26 cellular contexts compared by ENCODE assay signal in genomic region chrX:53984895-53985294, GRCh38. TPM values are rescaled to one million over a fixed set of nuclear protein-coding genes. Genes with fewer than 3 reads are reported as not detected.
DNase-seq lines count a peak whose midpoint lies in the region; ATAC-seq and TF ChIP-seq lines count a peak whose summit lies in the region.
"Had no signal": no experiment of that assay in that cellular context is flagged by ENCODE, and none has a peak within 500 bp of the region (broad histone marks: within the 10 kb centered on the region; RNA-seq: fewer than 3 reads in every experiment).

No MANE protein-coding gene starts in this region.

- no peaks in the 10 kb centered on the region for H3K4me1 Mint-ChIP-seq in activated T-helper 1 cell treated with anti-CD3 and anti-CD28 coated beads, Interleukin-12 subunit alpha, Interleukin-12 subunit beta, Interleukin-2, Interleukin-4 antibody, amounts not matched to agents 30 ng/mL and 10 ng/mL and 1 ng/mL, durations not matched to agents 14 hours and 24 hours and 36 hours (ENCODE audit: low read depth)
- H3K4me1 Mint-ChIP-seq in central memory CD8-positive, alpha-beta T cell = no peaks in the 10 kb centered on the region
- H3K4me1 Mint-ChIP-seq in memory B cell = no peaks in the 10 kb centered on the region
- no peaks in the 10 kb centered on the region for H3K4me1 Mint-ChIP-seq in HFFc6 (ENCODE audit: low read depth)
- H3K4me1 Mint-ChIP-seq: CD14-positive monocyte; CD4-positive, alpha-beta memory T cell; CD4-positive, CD25-positive, alpha-beta regulatory T cell; CD8-positive, alpha-beta memory T cell had no signal

- no peak overlapping the region for H3K4me2 ChIP-seq in neuronal stem cell (ENCODE audit: insufficient read depth, low read length, poor library complexity, severe bottlenecking)
- H3K4me2 ChIP-seq: BLaER1 had no signal

- no peak overlapping the region for H3K14ac ChIP-seq in neuronal stem cell (ENCODE audit: low read length)

- no peak for TF ChIP-seq CTCF in HFFc6 (IDR thresholded peaks at IDR 0.05)

- H3K9me3 ChIP-seq in neuronal stem cell (replicated peaks in 1 of 2; ENCODE audit: control insufficient read depth in 2 of 2, insufficient read depth in 1 of 2, low read depth in 1 of 2, low read length in 2 of 2) = no peaks in the 10 kb centered on the region
- H3K9me3 ChIP-seq in MG63 = no peaks in the 10 kb centered on the region
- H3K9me3 ChIP-seq: BE2C, BLaER1 had no signal

- H3K9me3 Mint-ChIP-seq in activated T-helper 1 cell treated with anti-CD3 and anti-CD28 coated beads, Interleukin-12 subunit alpha, Interleukin-12 subunit beta, Interleukin-2, Interleukin-4 antibody, amounts not matched to agents 30 ng/mL and 10 ng/mL and 1 ng/mL, durations not matched to agents 14 hours and 24 hours and 36 hours = no peaks in the 10 kb centered on the region
- no peaks in the 10 kb centered on the region for H3K9me3 Mint-ChIP-seq in central memory CD8-positive, alpha-beta T cell
- H3K9me3 Mint-ChIP-seq in memory B cell = no peaks in the 10 kb centered on the region
- H3K9me3 Mint-ChIP-seq in HFFc6 = no peaks in the 10 kb centered on the region
- H3K9me3 Mint-ChIP-seq: CD4-positive, alpha-beta memory T cell; CD4-positive, CD25-positive, alpha-beta regulatory T cell; CD8-positive, alpha-beta memory T cell had no signal

- H3K4me1 ChIP-seq in neuronal stem cell (ENCODE audit: control insufficient read depth in 2 of 2, insufficient read depth in 1 of 2, low read depth in 1 of 2, low read length in 2 of 2) = no peaks in the 10 kb centered on the region
- H3K4me1 ChIP-seq: BE2C, BLaER1 had no signal

- no peak overlapping the region for H4K8ac ChIP-seq in neuronal stem cell (ENCODE audit: low read depth, low read length)

- no peak overlapping the region for H3K27ac ChIP-seq in neuronal stem cell (replicated peaks; ENCODE audit: low read length)
- H3K27ac ChIP-seq: BLaER1 had no signal

- H2BK5ac ChIP-seq in neuronal stem cell (ENCODE audit: low read length) = no peak overlapping the region

- H2AK5ac ChIP-seq in neuronal stem cell (ENCODE audit: low read depth, low read length) = no peak overlapping the region

- H3K23ac ChIP-seq in neuronal stem cell (ENCODE audit: low read depth, low read length, poor library complexity) = peak overlapping the region; percentile 20

- H3K36me3 ChIP-seq in neuronal stem cell (replicated peaks in 1 of 2; ENCODE audit: control insufficient read depth in 2 of 2, insufficient read depth in 2 of 2, low read length in 2 of 2) (peaks cover 2 to 56% of the 10 kb centered on the region in 2 donors), MG63 (no peaks in the 10 kb centered on the region; the same call in none of the 2 replicates)
- H3K36me3 ChIP-seq: BE2C had no signal

- H3K27me3 Mint-ChIP-seq in activated T-helper 1 cell treated with anti-CD3 and anti-CD28 coated beads, Interleukin-12 subunit alpha, Interleukin-12 subunit beta, Interleukin-2, Interleukin-4 antibody, amounts not matched to agents 30 ng/mL and 10 ng/mL and 1 ng/mL, durations not matched to agents 14 hours and 24 hours and 36 hours (ENCODE audit: insufficient read depth) = no peaks in the 10 kb centered on the region
- no peaks in the 10 kb centered on the region for H3K27me3 Mint-ChIP-seq in central memory CD8-positive, alpha-beta T cell
- H3K27me3 Mint-ChIP-seq in memory B cell = no peaks in the 10 kb centered on the region
- H3K27me3 Mint-ChIP-seq in HFFc6 (ENCODE audit: insufficient read depth) = no peaks in the 10 kb centered on the region
- H3K27me3 Mint-ChIP-seq: CD4-positive, alpha-beta memory T cell; CD4-positive, CD25-positive, alpha-beta regulatory T cell had no signal

- WGBS in neuronal stem cell (ENCODE audit: extremely low coverage in 2 of 2, insufficient read length in 2 of 2, insufficient replicate concordance in 1 of 2), 2 donors = no CpG with 5 or more reads among the region's 12 CpGs

- no peak for ATAC-seq in central memory CD8-positive, alpha-beta T cell (replicated peaks; ENCODE audit: extremely low read depth, poor library complexity, severe bottlenecking)
- no peak for ATAC-seq in memory B cell (ENCODE audit: low read depth)
- ATAC-seq in activated CD4-positive, CD25-positive, alpha-beta regulatory T cell treated with anti-CD3 and anti-CD28 coated beads, Interleukin-2, amount 50 U/mL, for 24 hours = no peak
- ATAC-seq: GM12878 had no signal

- no peak overlapping the region for H2BK120ac ChIP-seq in neuronal stem cell (ENCODE audit: low read depth, low read length)

- no peak overlapping the region for H3K4me3 Mint-ChIP-seq in activated T-helper 1 cell treated with anti-CD3 and anti-CD28 coated beads, Interleukin-12 subunit alpha, Interleukin-12 subunit beta, Interleukin-2, Interleukin-4 antibody, amounts not matched to agents 30 ng/mL and 10 ng/mL and 1 ng/mL, durations not matched to agents 14 hours and 24 hours and 36 hours
- no peak overlapping the region for H3K4me3 Mint-ChIP-seq in central memory CD8-positive, alpha-beta T cell
- H3K4me3 Mint-ChIP-seq in memory B cell (no peak overlapping the region), HFFc6 (no peak overlapping the region)
- H3K4me3 Mint-ChIP-seq: CD14-positive monocyte; CD4-positive, alpha-beta memory T cell; CD4-positive, CD25-positive, alpha-beta regulatory T cell; CD8-positive, alpha-beta memory T cell had no signal

- H3K27ac Mint-ChIP-seq in activated T-helper 1 cell treated with anti-CD3 and anti-CD28 coated beads, Interleukin-12 subunit alpha, Interleukin-12 subunit beta, Interleukin-2, Interleukin-4 antibody, amounts not matched to agents 30 ng/mL and 10 ng/mL and 1 ng/mL, durations not matched to agents 14 hours and 24 hours and 36 hours = peak overlapping the region; percentile 24
- peak overlapping the region; percentile 76 for H3K27ac Mint-ChIP-seq in central memory CD8-positive, alpha-beta T cell (ENCODE audit: low read depth)
- peak overlapping the region; percentile 74 for H3K27ac Mint-ChIP-seq in memory B cell
- no peak overlapping the region for H3K27ac Mint-ChIP-seq in HFFc6
- H3K27ac Mint-ChIP-seq: CD14-positive monocyte; CD4-positive, CD25-positive, alpha-beta regulatory T cell had no signal

- DNase-seq in activated T-helper 1 cell treated with anti-CD3 and anti-CD28 coated beads, Interleukin-12 subunit alpha, Interleukin-12 subunit beta, Interleukin-2, Interleukin-4 antibody, amounts not matched to agents 30 ng/mL and 10 ng/mL and 1 ng/mL, durations not matched to agents 14 hours and 24 hours and 36 hours (ENCODE audit: low spot score) = no peak
- no peak for DNase-seq in central memory CD8-positive, alpha-beta T cell (ENCODE audit: low spot score in 2 of 2)
- DNase-seq in memory B cell (ENCODE audit: low spot score in 2 of 2) (no peak), neuronal stem cell (ENCODE audit: low spot score) (no peak), HuH-7.5 (ENCODE audit: low spot score) (no peak), MG63 (no peak), HFFc6 (no peak)
- DNase-seq: 8988T; ACHN; BE2C; C1 segment of cervical spinal cord; CD4-positive, alpha-beta memory T cell; CD4-positive, CD25-positive, alpha-beta regulatory T cell; CD8-positive, alpha-beta memory T cell; COR-L47; DMS 273 treated with DMSO at 0.1 percent for 48 hours; DMS153; DMS53; DMS79; DND-41; EL; GDM1 had no signal

- no peak overlapping the region for H3K9ac ChIP-seq in neuronal stem cell (ENCODE audit: low read depth, low read length, poor library complexity)
- H3K9ac ChIP-seq: BLaER1 had no signal

- no peak overlapping the region for H3K4me3 ChIP-seq in neuronal stem cell (ENCODE audit: low read length in 2 of 2)
- H3K4me3 ChIP-seq in MG63 = no peak overlapping the region
- H3K4me3 ChIP-seq: BLaER1, GM12878 had no signal

- H2AFZ ChIP-seq in neuronal stem cell (ENCODE audit: low read length) = no peak overlapping the region

- no peak overlapping the region for H3K18ac ChIP-seq in neuronal stem cell (ENCODE audit: low read length)

- H3K4ac ChIP-seq in neuronal stem cell (ENCODE audit: low read length) = no peak overlapping the region

- peaks cover 37% of the 10 kb centered on the region for H3K36me3 Mint-ChIP-seq in activated T-helper 1 cell treated with anti-CD3 and anti-CD28 coated beads, Interleukin-12 subunit alpha, Interleukin-12 subunit beta, Interleukin-2, Interleukin-4 antibody, amounts not matched to agents 30 ng/mL and 10 ng/mL and 1 ng/mL, durations not matched to agents 14 hours and 24 hours and 36 hours (ENCODE audit: low read depth)
- H3K36me3 Mint-ChIP-seq in central memory CD8-positive, alpha-beta T cell (ENCODE audit: insufficient read depth) = peaks cover 47% of the 10 kb centered on the region
- H3K36me3 Mint-ChIP-seq in memory B cell = peaks cover 13% of the 10 kb centered on the region
- peaks cover 12% of the 10 kb centered on the region; the same call in 1 of the 2 replicates for H3K36me3 Mint-ChIP-seq in HFFc6 (ENCODE audit: low read depth)

- no peaks in the 10 kb centered on the region for H3K79me1 ChIP-seq in neuronal stem cell (ENCODE audit: low read depth, low read length)

- H2BK15ac ChIP-seq in neuronal stem cell (ENCODE audit: low read length) = no peak overlapping the region

- H3K27me3 ChIP-seq in neuronal stem cell (ENCODE audit: control insufficient read depth in 3 of 3, insufficient read depth in 3 of 3, low read depth in 1 of 3, low read length in 3 of 3) (no peaks in the 10 kb centered on the region), MG63 (no peaks in the 10 kb centered on the region)
- H3K27me3 ChIP-seq: BE2C had no signal

- H4K91ac ChIP-seq in neuronal stem cell (ENCODE audit: low read depth, low read length, poor library complexity) = no peak overlapping the region

- no peak overlapping the region for H2BK12ac ChIP-seq in neuronal stem cell (ENCODE audit: low read length)

- intact Hi-C loops in activated T-helper 1 cell treated with anti-CD3 and anti-CD28 coated beads, Interleukin-12 subunit alpha, Interleukin-12 subunit beta, Interleukin-2, Interleukin-4 antibody, amounts not matched to agents 30 ng/mL and 10 ng/mL and 1 ng/mL, durations not matched to agents 14 hours and 24 hours and 36 hours (cut with micrococcal nuclease) = no loop called here

RNA-seq across cellular contexts. Expression of gene PHF8, which starts 59.4 kb away (rescaled TPM):
- total RNA-seq in activated T-helper 1 cell treated with anti-CD3 and anti-CD28 coated beads, Interleukin-12 subunit alpha, Interleukin-12 subunit beta, Interleukin-2, Interleukin-4 antibody, amounts not matched to agents 30 ng/mL and 10 ng/mL and 1 ng/mL, durations not matched to agents 14 hours and 24 hours and 36 hours = 50.7 and 54.8 TPM in 2 replicates
- 17.6 TPM for polyA plus RNA-seq in neuronal stem cell (2013, experiment 1 of 2)
- polyA plus RNA-seq in neuronal stem cell (2013, experiment 2 of 2) = 17.6 TPM
- 4.0 and 6.7 TPM in 2 replicates for total RNA-seq in MG63 (2014; rRNA removed; shearing (Covaris generic); ENCODE audit: low replicate concordance)
- 10 to 100 TPM; 12.1 to 15.2 (median 14.2) TPM for total RNA-seq in HFFc6 (2021; fragmentation: NEBNext Ultra II Directional; extraction: Animal tissue kit (Norgen Biotek cat#: 25700))
